Comparison of ENCODE assay signal across 15 cellular contexts in genomic region chr2:72023678-72024390, GRCh38.
DNase-seq lines count a peak whose midpoint lies in the region; ATAC-seq and TF ChIP-seq lines count a peak whose summit lies in the region.
"Had no signal": no experiment of that assay in that cellular context is flagged by ENCODE, and none has a peak within 500 bp of the region (broad histone marks: within the 10 kb centered on the region; RNA-seq: fewer than 3 reads in every experiment).

No MANE protein-coding gene starts in this region.

- H3K4me3 Mint-ChIP-seq in glutamatergic neuron (ENCODE audit: unreplicated experiment) (no peak overlapping the region), progenitor cell of endocrine pancreas (ENCODE audit: low read depth) (no peak overlapping the region)

- no peak for TF ChIP-seq CTCF in glutamatergic neuron (IDR thresholded peaks at IDR 0.05; ENCODE audit: partially characterized antibody, unreplicated experiment)
- TF ChIP-seq CTCF in progenitor cell of endocrine pancreas (IDR thresholded peaks at IDR 0.05; ENCODE audit: unreplicated experiment) = no peak
- TF ChIP-seq CTCF in psoas muscle (IDR thresholded peaks at IDR 0.05) = no peak
- no peak for TF ChIP-seq CTCF in uterus (IDR thresholded peaks at IDR 0.05)

- WGBS in psoas muscle, 3 donors = 95 to 98% (median 96%) methylated on average over 7 of the region's 7 CpGs

- H3K4me1 ChIP-seq in psoas muscle (no peaks in the 10 kb centered on the region), uterus (no peaks in the 10 kb centered on the region)

- peak; percentile 55 for DNase-seq in cardiac septum (ENCODE audit: low spot score)
- no peak for DNase-seq in Right ventricle myocardium inferior (ENCODE audit: missing footprints)
- peak; percentile 1 for DNase-seq in glutamatergic neuron
- DNase-seq in progenitor cell of endocrine pancreas (ENCODE audit: low spot score, unreplicated experiment) = peak; percentile 2
- no peak for DNase-seq in psoas muscle
- DNase-seq in activated CD4-positive, alpha-beta T cell treated with anti-CD3 and anti-CD28 coated beads, Interleukin-2, amount 50 U/mL, for 48 hours = no peak
- no peak for DNase-seq in uterus
- DNase-seq: DND-41, HCEC 1CT, NCI-H1048, NCI-H146, NCI-H2081, NCI-H748 treated with DMSO at 0.1 percent for 48 hours, RPMI8226 had no signal

- no peak for TF ChIP-seq POLR2A in uterus (IDR thresholded peaks at IDR 0.05)

- H3K9me3 Mint-ChIP-seq in glutamatergic neuron (ENCODE audit: unreplicated experiment) (no peaks in the 10 kb centered on the region), progenitor cell of endocrine pancreas (ENCODE audit: low read depth) (no peaks in the 10 kb centered on the region)

- peaks cover 3% of the 10 kb centered on the region for H3K36me3 Mint-ChIP-seq in glutamatergic neuron (ENCODE audit: unreplicated experiment)
- no peaks in the 10 kb centered on the region for H3K36me3 Mint-ChIP-seq in progenitor cell of endocrine pancreas (ENCODE audit: insufficient read depth)

- H3K4me3 ChIP-seq in psoas muscle = no peak overlapping the region
- no peak overlapping the region for H3K4me3 ChIP-seq in uterus

- H3K36me3 ChIP-seq in psoas muscle (ENCODE audit: insufficient read depth in 1 of 2, low read depth in 1 of 2) = no peaks in the 10 kb centered on the region
- no peaks in the 10 kb centered on the region for H3K36me3 ChIP-seq in uterus

- no peaks in the 10 kb centered on the region for H3K4me1 Mint-ChIP-seq in glutamatergic neuron (ENCODE audit: low read depth, unreplicated experiment)
- H3K4me1 Mint-ChIP-seq in progenitor cell of endocrine pancreas (ENCODE audit: low read depth) = no peaks in the 10 kb centered on the region

- H3K27me3 Mint-ChIP-seq in glutamatergic neuron (ENCODE audit: unreplicated experiment) (no peaks in the 10 kb centered on the region), progenitor cell of endocrine pancreas (no peaks in the 10 kb centered on the region)

- H3K27me3 ChIP-seq in psoas muscle (ENCODE audit: insufficient read depth in 3 of 3, low read length in 2 of 3) (no peaks in the 10 kb centered on the region), uterus (no peaks in the 10 kb centered on the region)

- H3K9me3 ChIP-seq in psoas muscle (no peaks in the 10 kb centered on the region), uterus (no peaks in the 10 kb centered on the region)

- no peak for ATAC-seq in Right ventricle myocardium inferior
- no peak for ATAC-seq in psoas muscle

- intact Hi-C loops in cardiac septum (cut with DNase I) = no loop called here
- intact Hi-C loops in Right ventricle myocardium inferior (cut with DNase I) = no loop called here
- intact Hi-C loops in psoas muscle (cut with DNase I) = loop anchor here in 1 of 2 donors (10.0 kb wide), 1 partner anchor 111 kb away; no protein-coding TSS in a partner anchor
- intact Hi-C loops in uterus (cut with DNase I; ENCODE audit: low total_unique reads) = no loop called here

- H3K27ac ChIP-seq in psoas muscle (no peak overlapping the region), uterus (no peak overlapping the region)
- H3K27ac ChIP-seq: KMS-11 had no signal

- H3K27ac Mint-ChIP-seq in glutamatergic neuron (ENCODE audit: unreplicated experiment) = no peak overlapping the region
- H3K27ac Mint-ChIP-seq in progenitor cell of endocrine pancreas = no peak overlapping the region

Comparison
In these comparisons a context has a peak if more than half of its experiments do, and no peak if none do; other contexts are left out.
1. DNase-seq: peak in cardiac septum (single experiment), glutamatergic neuron (single experiment) and progenitor cell of endocrine pancreas (single experiment); none in Right ventricle myocardium inferior (single experiment), psoas muscle (0 of 2), activated CD4-positive, alpha-beta T cell treated with anti-CD3 and anti-CD28 coated beads, Interleukin-2, amount 50 U/mL, for 48 hours (0 of 2) and uterus (0 of 2).